8 cellular contexts compared by ENCODE assay signal in the genomic region with DNA sequence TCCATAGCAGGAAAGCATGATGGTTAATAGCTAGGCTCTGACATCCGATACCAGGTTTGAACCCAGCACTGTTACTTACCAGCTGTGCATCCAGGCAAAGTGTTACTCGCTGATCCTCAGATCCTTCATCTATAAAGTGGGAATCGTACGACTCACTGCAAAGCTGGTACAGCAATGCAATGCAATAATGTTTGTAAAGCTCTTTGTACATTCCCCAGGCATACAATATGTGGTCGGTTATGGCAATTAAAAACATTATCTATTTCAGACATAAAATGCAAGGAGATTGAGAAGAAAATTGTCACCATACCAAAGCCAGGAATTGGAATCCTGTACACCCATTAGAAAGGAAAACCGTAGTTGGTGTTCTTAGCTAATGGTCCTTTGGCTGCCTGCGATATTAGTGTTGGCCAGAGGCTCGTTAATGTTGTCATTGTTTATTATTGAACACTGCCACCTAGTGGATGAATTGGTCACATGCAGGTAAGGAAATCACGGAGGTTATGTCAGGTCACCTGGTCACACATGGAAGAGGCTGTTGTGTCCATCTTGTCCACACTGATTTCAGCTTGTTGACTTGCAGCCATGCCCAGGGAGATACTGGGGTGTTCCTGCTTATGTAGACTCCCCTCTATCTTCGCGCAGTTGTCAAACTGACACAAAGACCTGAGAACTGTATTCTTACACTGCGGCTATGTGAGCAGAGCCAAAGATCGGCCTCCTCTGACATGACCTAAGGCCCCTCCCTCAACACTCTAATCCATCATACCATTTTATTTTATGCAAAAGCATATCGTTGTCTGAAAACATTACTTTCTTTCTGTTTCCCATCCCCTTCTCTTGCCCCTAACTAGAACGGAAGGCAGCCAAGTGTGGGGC.
DNase-seq lines count a peak whose midpoint lies in the region; ATAC-seq, FAIRE-seq and TF ChIP-seq lines count a peak whose summit lies in the region.

No MANE protein-coding gene starts in this region.

- WGBS in sigmoid colon, 2 donors = 38 to 43% methylated on average over 15 of the region's 15 CpGs

- H3K4me1 ChIP-seq in right atrium auricular region = no peaks in the 10 kb centered on the region
- H3K4me1 ChIP-seq in sigmoid colon = peaks cover 0 to 11% (median 0%) of the 10 kb centered on the region in 4 donors

- TF ChIP-seq EP300 in sigmoid colon (IDR thresholded peaks at IDR 0.05) = no peak

- no peaks in the 10 kb centered on the region for H3K9me3 ChIP-seq in right atrium auricular region
- H3K9me3 ChIP-seq in sigmoid colon = no peaks in the 10 kb centered on the region

- H3K36me3 ChIP-seq in right atrium auricular region = no peaks in the 10 kb centered on the region
- no peaks in the 10 kb centered on the region for H3K36me3 ChIP-seq in sigmoid colon

- intact Hi-C loops in sigmoid colon (cut with DNase I) = loop anchor here (2.0 to 10.0 kb wide), 2 partner anchors 301 to 423 kb away; no protein-coding TSS in a partner anchor

- H3K4me3 ChIP-seq in right atrium auricular region (no peak overlapping the region), sigmoid colon (no peak overlapping the region)

- H3K27me3 ChIP-seq in right atrium auricular region (no peaks in the 10 kb centered on the region), sigmoid colon (no peaks in the 10 kb centered on the region)

- no peak overlapping the region for H3K27ac ChIP-seq in 22Rv1
- H3K27ac ChIP-seq in right atrium auricular region = no peak overlapping the region
- H3K27ac ChIP-seq in sigmoid colon = no peak overlapping the region

- TF ChIP-seq CTCF in 22Rv1 (IDR thresholded peaks at IDR 0.05) = peak; percentile 79
- TF ChIP-seq CTCF in right atrium auricular region (IDR thresholded peaks at IDR 0.05) = peak; percentile 83 to 92
- TF ChIP-seq CTCF in sigmoid colon (IDR thresholded peaks at IDR 0.05) = peak; percentile 81 to 93 (median 88)

- TF ChIP-seq POLR2A in GM12892 (IDR thresholded peaks at IDR 0.05; ENCODE audit: low read depth, low read length) = no peak
- TF ChIP-seq POLR2A in sigmoid colon (IDR thresholded peaks at IDR 0.05) = no peak

- peak; percentile 97 for ATAC-seq in HG02759 (IDR thresholded peaks at IDR 0.05; ENCODE audit: unreplicated experiment)
- ATAC-seq in SK-N-SH treated with all-trans-retinoic acid at 6 μM for 48 hours = peak; percentile 98

- DNase-seq in GM12892 (ENCODE audit: insufficient read length) (peak; percentile 2), NCI-H1092 (lab: John Stamatoyannopoulos, UW) (peak; percentile 71), amniotic stem cell (lab: John Stamatoyannopoulos, UW) (peak; percentile 64), right atrium auricular region (ENCODE audit: low spot score) (peak; percentile 75), sigmoid colon (peak; percentile 69)

- peak; percentile 96 for FAIRE-seq in GM12892 (lab: Jason Lieb, UNC)

TF ChIP-seq in SK-N-SH treated with all-trans-retinoic acid at 6 μM for 48 hours, 23 proteins besides CTCF, POLR2A, EP300 and RAD21:
- TF ChIP-seq, protein P1, sequence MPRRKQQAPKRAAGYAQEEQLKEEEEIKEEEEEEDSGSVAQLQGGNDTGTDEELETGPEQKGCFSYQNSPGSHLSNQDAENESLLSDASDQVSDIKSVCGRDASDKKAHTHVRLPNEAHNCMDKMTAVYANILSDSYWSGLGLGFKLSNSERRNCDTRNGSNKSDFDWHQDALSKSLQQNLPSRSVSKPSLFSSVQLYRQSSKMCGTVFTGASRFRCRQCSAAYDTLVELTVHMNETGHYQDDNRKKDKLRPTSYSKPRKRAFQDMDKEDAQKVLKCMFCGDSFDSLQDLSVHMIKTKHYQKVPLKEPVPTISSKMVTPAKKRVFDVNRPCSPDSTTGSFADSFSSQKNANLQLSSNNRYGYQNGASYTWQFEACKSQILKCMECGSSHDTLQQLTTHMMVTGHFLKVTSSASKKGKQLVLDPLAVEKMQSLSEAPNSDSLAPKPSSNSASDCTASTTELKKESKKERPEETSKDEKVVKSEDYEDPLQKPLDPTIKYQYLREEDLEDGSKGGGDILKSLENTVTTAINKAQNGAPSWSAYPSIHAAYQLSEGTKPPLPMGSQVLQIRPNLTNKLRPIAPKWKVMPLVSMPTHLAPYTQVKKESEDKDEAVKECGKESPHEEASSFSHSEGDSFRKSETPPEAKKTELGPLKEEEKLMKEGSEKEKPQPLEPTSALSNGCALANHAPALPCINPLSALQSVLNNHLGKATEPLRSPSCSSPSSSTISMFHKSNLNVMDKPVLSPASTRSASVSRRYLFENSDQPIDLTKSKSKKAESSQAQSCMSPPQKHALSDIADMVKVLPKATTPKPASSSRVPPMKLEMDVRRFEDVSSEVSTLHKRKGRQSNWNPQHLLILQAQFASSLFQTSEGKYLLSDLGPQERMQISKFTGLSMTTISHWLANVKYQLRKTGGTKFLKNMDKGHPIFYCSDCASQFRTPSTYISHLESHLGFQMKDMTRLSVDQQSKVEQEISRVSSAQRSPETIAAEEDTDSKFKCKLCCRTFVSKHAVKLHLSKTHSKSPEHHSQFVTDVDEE (CRISPR knock-in tag; IDR thresholded peaks at IDR 0.05) = no peak; the same call in 1 of the 2 replicates
- no peak for TF ChIP-seq TCF4 (CRISPR knock-in tag; IDR thresholded peaks at IDR 0.05; ENCODE audit: borderline replicate concordance)
- TF ChIP-seq ZFP30 (CRISPR knock-in tag; IDR thresholded peaks at IDR 0.05) = no peak
- TF ChIP-seq, protein P2, sequence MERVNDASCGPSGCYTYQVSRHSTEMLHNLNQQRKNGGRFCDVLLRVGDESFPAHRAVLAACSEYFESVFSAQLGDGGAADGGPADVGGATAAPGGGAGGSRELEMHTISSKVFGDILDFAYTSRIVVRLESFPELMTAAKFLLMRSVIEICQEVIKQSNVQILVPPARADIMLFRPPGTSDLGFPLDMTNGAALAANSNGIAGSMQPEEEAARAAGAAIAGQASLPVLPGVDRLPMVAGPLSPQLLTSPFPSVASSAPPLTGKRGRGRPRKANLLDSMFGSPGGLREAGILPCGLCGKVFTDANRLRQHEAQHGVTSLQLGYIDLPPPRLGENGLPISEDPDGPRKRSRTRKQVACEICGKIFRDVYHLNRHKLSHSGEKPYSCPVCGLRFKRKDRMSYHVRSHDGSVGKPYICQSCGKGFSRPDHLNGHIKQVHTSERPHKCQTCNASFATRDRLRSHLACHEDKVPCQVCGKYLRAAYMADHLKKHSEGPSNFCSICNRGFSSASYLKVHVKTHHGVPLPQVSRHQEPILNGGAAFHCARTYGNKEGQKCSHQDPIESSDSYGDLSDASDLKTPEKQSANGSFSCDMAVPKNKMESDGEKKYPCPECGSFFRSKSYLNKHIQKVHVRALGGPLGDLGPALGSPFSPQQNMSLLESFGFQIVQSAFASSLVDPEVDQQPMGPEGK (CRISPR knock-in tag; IDR thresholded peaks at IDR 0.05; ENCODE audit: borderline replicate concordance) = no peak
- TF ChIP-seq, protein P3, sequence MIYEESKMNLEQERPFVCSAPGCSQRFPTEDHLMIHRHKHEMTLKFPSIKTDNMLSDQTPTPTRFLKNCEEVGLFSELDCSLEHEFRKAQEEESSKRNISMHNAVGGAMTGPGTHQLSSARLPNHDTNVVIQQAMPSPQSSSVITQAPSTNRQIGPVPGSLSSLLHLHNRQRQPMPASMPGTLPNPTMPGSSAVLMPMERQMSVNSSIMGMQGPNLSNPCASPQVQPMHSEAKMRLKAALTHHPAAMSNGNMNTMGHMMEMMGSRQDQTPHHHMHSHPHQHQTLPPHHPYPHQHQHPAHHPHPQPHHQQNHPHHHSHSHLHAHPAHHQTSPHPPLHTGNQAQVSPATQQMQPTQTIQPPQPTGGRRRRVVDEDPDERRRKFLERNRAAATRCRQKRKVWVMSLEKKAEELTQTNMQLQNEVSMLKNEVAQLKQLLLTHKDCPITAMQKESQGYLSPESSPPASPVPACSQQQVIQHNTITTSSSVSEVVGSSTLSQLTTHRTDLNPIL (CRISPR knock-in tag; IDR thresholded peaks at IDR 0.05; ENCODE audit: low read depth) = no peak
- TF ChIP-seq RARB (CRISPR knock-in tag; IDR thresholded peaks at IDR 0.05) = no peak
- TF ChIP-seq, protein P4, sequence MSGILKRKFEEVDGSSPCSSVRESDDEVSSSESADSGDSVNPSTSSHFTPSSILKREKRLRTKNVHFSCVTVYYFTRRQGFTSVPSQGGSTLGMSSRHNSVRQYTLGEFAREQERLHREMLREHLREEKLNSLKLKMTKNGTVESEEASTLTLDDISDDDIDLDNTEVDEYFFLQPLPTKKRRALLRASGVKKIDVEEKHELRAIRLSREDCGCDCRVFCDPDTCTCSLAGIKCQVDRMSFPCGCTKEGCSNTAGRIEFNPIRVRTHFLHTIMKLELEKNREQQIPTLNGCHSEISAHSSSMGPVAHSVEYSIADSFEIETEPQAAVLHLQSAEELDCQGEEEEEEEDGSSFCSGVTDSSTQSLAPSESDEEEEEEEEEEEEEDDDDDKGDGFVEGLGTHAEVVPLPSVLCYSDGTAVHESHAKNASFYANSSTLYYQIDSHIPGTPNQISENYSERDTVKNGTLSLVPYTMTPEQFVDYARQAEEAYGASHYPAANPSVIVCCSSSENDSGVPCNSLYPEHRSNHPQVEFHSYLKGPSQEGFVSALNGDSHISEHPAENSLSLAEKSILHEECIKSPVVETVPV (CRISPR knock-in tag; IDR thresholded peaks at IDR 0.05) = no peak
- TF ChIP-seq GLIS3 (CRISPR knock-in tag; IDR thresholded peaks at IDR 0.05) = no peak
- TF ChIP-seq ZC3H10 (CRISPR knock-in tag; IDR thresholded peaks at IDR 0.05) = no peak
- no peak for TF ChIP-seq ZNF70 (CRISPR knock-in tag; IDR thresholded peaks at IDR 0.05)
- TF ChIP-seq CSDC2 (CRISPR knock-in tag; IDR thresholded peaks at IDR 0.05) = no peak
- no peak for TF ChIP-seq ZFP3 (CRISPR knock-in tag; IDR thresholded peaks at IDR 0.05)
- no peak for TF ChIP-seq ARNTL (CRISPR knock-in tag; IDR thresholded peaks at IDR 0.05; ENCODE audit: borderline replicate concordance, low read depth)
- no peak for TF ChIP-seq ISL1 (CRISPR knock-in tag; IDR thresholded peaks at IDR 0.05)

Comparison
In these comparisons a context has a peak if more than half of its experiments do, and no peak if none do; other contexts are left out.
1. DNase-seq: peak in every context shown above with its lines; median percentile 75 in right atrium auricular region; 71 in NCI-H1092; 69 in sigmoid colon; 64 in amniotic stem cell; 2 in GM12892.